In the genomic region with DNA sequence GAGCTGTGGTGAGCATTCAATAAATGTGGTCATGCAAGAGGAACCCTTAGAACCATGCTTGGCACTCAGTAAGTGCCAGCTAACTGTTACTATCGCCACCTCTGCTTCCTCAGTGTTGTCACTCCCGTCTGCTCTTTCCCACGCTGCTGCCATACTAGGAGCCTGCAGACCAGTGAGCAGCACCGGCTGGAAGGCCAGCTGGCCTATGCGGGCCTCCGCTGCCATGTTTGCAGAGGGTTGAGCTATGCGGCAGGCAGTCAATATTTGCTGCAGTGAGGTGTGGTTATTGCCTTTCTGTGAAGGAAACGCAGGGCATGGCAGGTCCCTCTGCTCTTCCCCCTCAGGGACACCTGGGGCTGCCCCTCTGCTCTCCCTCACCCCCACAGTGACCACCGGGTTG, we compare ENCODE assay signal across 22 cellular contexts. TPM values are rescaled to one million over a fixed set of nuclear protein-coding genes. Genes with fewer than 3 reads are reported as not detected.
DNase-seq lines count a peak whose midpoint lies in the region; ATAC-seq, FAIRE-seq and TF ChIP-seq lines count a peak whose summit lies in the region.
"Had no signal": no experiment of that assay in that cellular context is flagged by ENCODE, and none has a peak within 500 bp of the region (broad histone marks: within the 10 kb centered on the region; RNA-seq: fewer than 3 reads in every experiment).

No MANE protein-coding gene starts in this region.

- H3K9me3 ChIP-seq in T-helper 17 cell (ENCODE audit: control insufficient read depth, low read length, poor library complexity, severe bottlenecking) (no peaks in the 10 kb centered on the region), esophagus (ENCODE audit: control insufficient read depth in 2 of 2, insufficient read depth in 1 of 2, low read depth in 1 of 2, low read length in 1 of 2) (no peaks in the 10 kb centered on the region), pancreas (no peaks in the 10 kb centered on the region), transverse colon (no peaks in the 10 kb centered on the region)

- intact Hi-C loops in pancreas (cut with DNase I) (no loop called here), transverse colon (cut with DNase I; ENCODE audit: low total_unique reads) (no loop called here), left cardiac atrium (cut with DNase I) (no loop called here), sciatic nerve (cut with DNase I) (no loop called here)

- H3K36me3 ChIP-seq in esophagus (ENCODE audit: control insufficient read depth in 2 of 2, insufficient read depth in 2 of 2, low read length in 1 of 2): peaks cover 13 to 39% of the 10 kb centered on the region in 2 donors
- H3K36me3 ChIP-seq in pancreas: peaks cover 0 to 26% (median 3%) of the 10 kb centered on the region in 3 donors
- peaks cover 0 to 47% (median 17%) of the 10 kb centered on the region in 4 donors for H3K36me3 ChIP-seq in transverse colon

- ATAC-seq in T-helper 17 cell (no peak), pancreas (peak; percentile 86 to 93 (median 92)), left cardiac atrium (no peak), sciatic nerve (no peak)
- ATAC-seq in stimulated activated memory B cell treated with anti-CD40 and anti-IgM and Interleukin-4, amounts not matched to agents 10 μg/mL and 1 μg/mL and 100 μg/mL, for 72 hours: no peak
- ATAC-seq: foreskin keratinocyte had no signal

- DNase-seq in T-helper 17 cell (no peak), pancreas (peak; percentile 76 to 91 (median 86)), transverse colon (peak; percentile 25), left cardiac atrium (no peak), sciatic nerve (ENCODE audit: low spot score) (no peak), NCI-H2081 (lab: John Stamatoyannopoulos, UW) (no peak)
- DNase-seq: activated naive CD8-positive, alpha-beta T cell treated with anti-CD3 and anti-CD28 coated beads for 36 hours; brain microvascular endothelial cell; DMS153; foreskin keratinocyte; GDM1; mesendoderm; MM.1S; NCI-H2227 treated with DMSO at 0.1 percent for 48 hours; NCI-H774; OCI-M1; Right ventricle myocardium superior; stimulated activated CD4-positive, alpha-beta T cell treated with anti-CD3 and anti-CD28 coated beads, Interleukin-4, amount 100 ng/mL, for 24 hours had no signal

- in situ Hi-C loops in transverse colon (cut with MboI; ENCODE audit: low pct_ligation_motif_present in 1 of 4, low pct_unique_long_range_greater_than_20kb in 1 of 4, low sequenced_read_pairs in 3 of 4): no loop called here

- H3K27ac Mint-ChIP-seq in T-helper 17 cell: peak overlapping the region; percentile 1
- no peak overlapping the region for H3K27ac Mint-ChIP-seq in stimulated activated memory B cell treated with anti-CD40 and anti-IgM and Interleukin-4, amounts not matched to agents 10 μg/mL and 1 μg/mL and 100 μg/mL, for 72 hours
- H3K27ac Mint-ChIP-seq: activated naive CD8-positive, alpha-beta T cell treated with anti-CD3 and anti-CD28 coated beads for 36 hours; dendritic cell treated with granulocyte-macrophage colony-stimulating factor and Interleukin-4, amounts not matched to agents 40 ng/mL and 50 ng/mL, for 4 days; nephron had no signal

- H3K4me3 ChIP-seq in esophagus (ENCODE audit: low read depth in 1 of 2, low read length in 2 of 2) (no peak overlapping the region), pancreas (no peak overlapping the region), transverse colon (no peak overlapping the region)

- no peaks in the 10 kb centered on the region for H3K36me3 Mint-ChIP-seq in T-helper 17 cell (ENCODE audit: low read depth)
- peaks cover 39% of the 10 kb centered on the region for H3K36me3 Mint-ChIP-seq in stimulated activated memory B cell treated with anti-CD40 and anti-IgM and Interleukin-4, amounts not matched to agents 10 μg/mL and 1 μg/mL and 100 μg/mL, for 72 hours

- TF ChIP-seq CTCF in pancreas (IDR thresholded peaks at IDR 0.05): no peak
- no peak for TF ChIP-seq CTCF in transverse colon (IDR thresholded peaks at IDR 0.05)

- H3K27me3 ChIP-seq in esophagus (ENCODE audit: control insufficient read depth in 1 of 2, insufficient read depth in 2 of 2, low read length in 2 of 2): no peaks in the 10 kb centered on the region
- H3K27me3 ChIP-seq in pancreas: no peaks in the 10 kb centered on the region
- H3K27me3 ChIP-seq in transverse colon: no peaks in the 10 kb centered on the region
- H3K27me3 ChIP-seq: brain microvascular endothelial cell, foreskin keratinocyte had no signal

- TF ChIP-seq EP300 in transverse colon (IDR thresholded peaks at IDR 0.05; ENCODE audit: low read depth): no peak

- peaks cover 4 to 5% of the 10 kb centered on the region in 2 donors for H3K4me1 ChIP-seq in esophagus (ENCODE audit: control insufficient read depth in 2 of 2, insufficient read depth in 2 of 2, low read length in 1 of 2)
- peaks cover 14 to 22% (median 19%) of the 10 kb centered on the region in 3 donors for H3K4me1 ChIP-seq in pancreas
- H3K4me1 ChIP-seq in transverse colon: peaks cover 0 to 32% (median 18%) of the 10 kb centered on the region in 4 donors

- H3K4me1 Mint-ChIP-seq in T-helper 17 cell: peaks cover 20% of the 10 kb centered on the region
- H3K4me1 Mint-ChIP-seq in stimulated activated memory B cell treated with anti-CD40 and anti-IgM and Interleukin-4, amounts not matched to agents 10 μg/mL and 1 μg/mL and 100 μg/mL, for 72 hours: peaks cover 12% of the 10 kb centered on the region
- H3K4me1 Mint-ChIP-seq: nephron had no signal

- TF ChIP-seq POLR2A in transverse colon (IDR thresholded peaks at IDR 0.05): no peak

- WGBS in esophagus, 2 donors: 75 to 76% methylated on average over 9 of the region's 9 CpGs
- 27 to 44% methylated on average over 9 of the region's 9 CpGs for WGBS in pancreas, 2 donors
- WGBS in transverse colon (ENCODE audit: low coverage in 1 of 2), 2 donors: 80% methylated on average over 9 of the region's 9 CpGs; no CpG with 5 or more reads in 1 of the 2 donors

- no peak for FAIRE-seq in pancreas (lab: Jason Lieb, UNC)

- peak overlapping the region; percentile 6 to 12 for H3K27ac ChIP-seq in esophagus (ENCODE audit: low read depth in 2 of 2, low read length in 1 of 2)
- H3K27ac ChIP-seq in pancreas: peak overlapping the region; percentile 42 to 63 (median 55)
- H3K27ac ChIP-seq in transverse colon: peak overlapping the region; percentile 42 to 80 (median 64)
- H3K27ac ChIP-seq: brain microvascular endothelial cell, foreskin keratinocyte had no signal

- no peak overlapping the region for H3K4me3 Mint-ChIP-seq in T-helper 17 cell
- no peak overlapping the region for H3K4me3 Mint-ChIP-seq in stimulated activated memory B cell treated with anti-CD40 and anti-IgM and Interleukin-4, amounts not matched to agents 10 μg/mL and 1 μg/mL and 100 μg/mL, for 72 hours
- H3K4me3 Mint-ChIP-seq: activated naive CD8-positive, alpha-beta T cell treated with anti-CD3 and anti-CD28 coated beads for 36 hours; dendritic cell treated with granulocyte-macrophage colony-stimulating factor and Interleukin-4, amounts not matched to agents 40 ng/mL and 50 ng/mL, for 4 days; nephron had no signal

- H3K27me3 Mint-ChIP-seq in T-helper 17 cell: no peaks in the 10 kb centered on the region
- H3K27me3 Mint-ChIP-seq in stimulated activated memory B cell treated with anti-CD40 and anti-IgM and Interleukin-4, amounts not matched to agents 10 μg/mL and 1 μg/mL and 100 μg/mL, for 72 hours: no peaks in the 10 kb centered on the region
- H3K27me3 Mint-ChIP-seq: activated naive CD8-positive, alpha-beta T cell treated with anti-CD3 and anti-CD28 coated beads for 36 hours; dendritic cell treated with granulocyte-macrophage colony-stimulating factor and Interleukin-4, amounts not matched to agents 40 ng/mL and 50 ng/mL, for 4 days had no signal

- H3K9me3 Mint-ChIP-seq in stimulated activated memory B cell treated with anti-CD40 and anti-IgM and Interleukin-4, amounts not matched to agents 10 μg/mL and 1 μg/mL and 100 μg/mL, for 72 hours: no peaks in the 10 kb centered on the region
- H3K9me3 Mint-ChIP-seq: activated naive CD8-positive, alpha-beta T cell treated with anti-CD3 and anti-CD28 coated beads for 36 hours; dendritic cell treated with granulocyte-macrophage colony-stimulating factor and Interleukin-4, amounts not matched to agents 40 ng/mL and 50 ng/mL, for 4 days; nephron had no signal

RNA-seq across cellular contexts. Expression of gene KMT5A, which starts 13.0 kb away (rescaled TPM):
- total RNA-seq in T-helper 17 cell (10 to 100 TPM; 32.3 to 34.9 TPM), pancreas (10 to 100 TPM; 13.7 to 27.9 (median 18.8) TPM), transverse colon (10 to 100 TPM; 32.9 to 43.8 (median 34.4) TPM), left cardiac atrium (10 to 100 TPM; 17.6 to 22.9 TPM), sciatic nerve (41.5 TPM)
- polyA plus RNA-seq in esophagus (10 to 100 TPM; 31.2 to 39.7 TPM), pancreas (10 to 100 TPM; 34.8 to 41.9 TPM)

RNA-seq across cellular contexts. Expression of gene SBNO1, which starts 32.3 kb away (rescaled TPM):
- total RNA-seq in T-helper 17 cell (10 to 100 TPM; 29.5 to 33.6 TPM), pancreas (10 to 100 TPM in 3 of 6 donors, 1 to 10 TPM in 3; 7.9 to 16.3 (median 10.5) TPM), transverse colon (10 to 100 TPM; 14.6 to 26.9 (median 23.8) TPM), left cardiac atrium (10 to 100 TPM; 25.9 to 26.1 TPM), sciatic nerve (32.3 TPM)
- polyA plus RNA-seq in esophagus (1 to 10 TPM; 4.1 to 4.8 TPM), pancreas (1 to 10 TPM; 2.6 to 4.2 TPM)

RNA-seq across cellular contexts. Expression of gene RILPL2, which starts 39.5 kb away (rescaled TPM):
- total RNA-seq in T-helper 17 cell (10 to 100 TPM in 1 of 2 donors, 1 to 10 TPM in 1; 9.6 to 11.8 TPM), pancreas (1 to 10 TPM in 4 of 6 donors, under 1 TPM in 2; 0.83 to 1.9 (median 1.1) TPM), transverse colon (1 to 10 TPM in 3 of 4 donors, under 1 TPM in 1; 0.60 to 2.7 (median 1.4) TPM), left cardiac atrium (1 to 10 TPM; 3.1 to 3.7 TPM), sciatic nerve (5.3 TPM)
- polyA plus RNA-seq in esophagus (1 to 10 TPM; 1.6 to 2.3 TPM), pancreas (1 to 10 TPM; 1.7 to 2.1 TPM)

Comparison
In these comparisons a context has a peak if more than half of its experiments do, and no peak if none do; other contexts are left out.
1. ATAC-seq: peak in pancreas (4 of 4); none in T-helper 17 cell (single experiment), left cardiac atrium (0 of 2), sciatic nerve (single experiment) and stimulated activated memory B cell treated with anti-CD40 and anti-IgM and Interleukin-4, amounts not matched to agents 10 μg/mL and 1 μg/mL and 100 μg/mL, for 72 hours (single experiment).
2. DNase-seq: peak in pancreas (6 of 6) and transverse colon (single experiment); none in T-helper 17 cell (0 of 3), left cardiac atrium (single experiment), sciatic nerve (single experiment) and NCI-H2081 (0 of 2).
3. H3K27ac ChIP-seq: peak in every context shown above with its lines; median percentile 64 in transverse colon; 55 in pancreas; 9 in esophagus.